Comparison of ENCODE assay signal across 22 cellular contexts in the genomic region with DNA sequence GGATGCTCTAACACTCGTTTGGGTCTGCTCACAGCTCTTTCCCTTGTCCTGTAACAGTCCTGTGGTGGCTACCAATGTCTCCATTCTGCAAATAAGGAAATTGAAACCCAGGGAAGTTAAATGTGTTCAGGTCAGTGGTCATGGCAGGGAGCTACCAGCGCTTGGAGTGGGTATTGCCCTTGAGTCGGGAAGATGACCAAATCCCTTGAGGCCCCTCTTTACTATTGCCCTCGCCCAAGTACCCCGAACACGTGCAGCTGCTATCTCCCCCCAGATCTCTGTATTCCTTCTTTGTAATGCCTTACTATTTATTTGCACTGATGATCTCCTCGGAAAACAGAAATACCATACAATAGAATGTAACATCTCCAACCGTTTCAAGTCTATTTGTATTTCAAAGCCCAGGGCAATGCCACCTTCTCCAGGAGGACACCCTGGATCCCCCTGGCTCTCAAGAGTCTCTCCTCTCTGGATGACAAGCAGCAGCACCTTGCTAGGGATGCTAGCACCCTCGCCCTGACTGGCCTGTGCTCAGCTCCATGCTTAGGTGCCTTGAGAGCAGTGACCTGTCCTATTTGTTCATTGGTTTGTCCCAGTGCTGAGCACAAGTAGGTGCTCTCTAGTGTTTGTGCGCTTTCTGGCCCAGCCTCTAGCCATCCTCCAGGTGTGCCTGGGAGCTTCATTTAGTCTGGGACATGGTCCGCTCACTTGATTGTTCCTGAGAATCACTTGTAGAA. TPM values are rescaled to one million over a fixed set of nuclear protein-coding genes. Genes with fewer than 3 reads are reported as not detected.
"Had no signal": no experiment of that assay in that cellular context is flagged by ENCODE, and none has a peak within 500 bp of the region (broad histone marks: within the 10 kb centered on the region; RNA-seq: fewer than 3 reads in every experiment).

No MANE protein-coding gene starts in this region.

- DNase-seq: activated CD4-positive, alpha-beta memory T cell treated with anti-CD3 and anti-CD28 coated beads, Interleukin-2, amount 10 ng/mL, durations not matched to agents 7 days and 5 days; activated effector memory CD4-positive, alpha-beta T cell treated with anti-CD3 and anti-CD28 coated beads, Interleukin-2, amount 50 U/mL, for 16 hours; activated T-cell treated with anti-CD3 and anti-CD28 coated beads, Interleukin-2, amount 50 U/mL, for 4 hours; amniotic stem cell; body of pancreas; cortex of kidney; effector CD4-positive, alpha-beta T cell; foreskin keratinocyte; head of caudate nucleus; retina; small intestine; stimulated activated CD4-positive, alpha-beta T cell treated with anti-CD3 and anti-CD28 coated beads, Interleukin-4, amount 100 ng/mL, for 4 hours; stimulated activated CD8-positive, alpha-beta memory T cell treated with anti-CD3 and anti-CD28 coated beads, Interleukin-4, amount 100 ng/mL, for 48 hours; stimulated activated naive CD4-positive, alpha-beta T cell treated with Interleukin-2 at 50 U/mL for 16 hours; T-helper 17 cell; upper lobe of left lung; WERI-Rb-1 had no signal

- H3K9me3 Mint-ChIP-seq: activated CD4-positive, alpha-beta memory T cell treated with anti-CD3 and anti-CD28 coated beads, Interleukin-2, amount 10 ng/mL, durations not matched to agents 7 days and 5 days; activated T-cell treated with anti-CD3 and anti-CD28 coated beads, Interleukin-2, amount 50 U/mL, for 4 hours; central memory CD8-positive, alpha-beta T cell had no signal

- H3K4me1 ChIP-seq: foreskin keratinocyte, parathyroid adenoma had no signal

- H3K27ac ChIP-seq: body of pancreas, foreskin keratinocyte, parathyroid adenoma, suprapubic skin, WERI-Rb-1 had no signal

- H3K27me3 ChIP-seq: body of pancreas, upper lobe of left lung had no signal

- FAIRE-seq: small intestine had no signal

- H3K27ac Mint-ChIP-seq: activated CD4-positive, alpha-beta memory T cell treated with anti-CD3 and anti-CD28 coated beads, Interleukin-2, amount 10 ng/mL, durations not matched to agents 7 days and 5 days; activated naive CD8-positive, alpha-beta T cell; T-helper 17 cell had no signal

- H3K9me3 ChIP-seq: body of pancreas, suprapubic skin, upper lobe of left lung had no signal

- H3K79me2 ChIP-seq: parathyroid adenoma had no signal

- H3K4me3 Mint-ChIP-seq: activated CD4-positive, alpha-beta memory T cell treated with anti-CD3 and anti-CD28 coated beads, Interleukin-2, amount 10 ng/mL, durations not matched to agents 7 days and 5 days; activated T-cell treated with anti-CD3 and anti-CD28 coated beads, Interleukin-2, amount 50 U/mL, for 4 hours; central memory CD8-positive, alpha-beta T cell had no signal

- H3K4me3 ChIP-seq: body of pancreas, suprapubic skin had no signal

- H2AFZ ChIP-seq: parathyroid adenoma had no signal

- H3K36me3 ChIP-seq: suprapubic skin, upper lobe of left lung, WERI-Rb-1 had no signal

- ATAC-seq: activated T-cell treated with anti-CD3 and anti-CD28 coated beads, Interleukin-2, amount 50 U/mL, for 4 hours; body of pancreas; foreskin keratinocyte; left lobe of liver; T-helper 17 cell had no signal

- H3K36me3 Mint-ChIP-seq: activated naive CD8-positive, alpha-beta T cell had no signal

- H3K9ac ChIP-seq: parathyroid adenoma had no signal

RNA-seq across cellular contexts. Expression of gene DYSF, which starts 15.1 kb away (rescaled TPM):
- total RNA-seq: activated CD4-positive, alpha-beta memory T cell treated with anti-CD3 and anti-CD28 coated beads, Interleukin-2, amount 10 ng/mL, durations not matched to agents 7 days and 5 days had no signal
